35 cellular contexts compared by ENCODE assay signal in genomic region chr22:47777426-47777825, GRCh38.
"Had no signal": no experiment of that assay in that cellular context is flagged by ENCODE, and none has a peak within 500 bp of the region (broad histone marks: within the 10 kb centered on the region; RNA-seq: fewer than 3 reads in every experiment).

No MANE protein-coding gene starts in this region.

- H3K4me1 ChIP-seq: adrenal gland, body of pancreas, breast epithelium had no signal

- H3K27ac Mint-ChIP-seq: activated B cell treated with CpG ODN at 0.5 μM for 24 hours; activated CD4-positive, alpha-beta memory T cell treated with anti-CD3 and anti-CD28 coated beads for 36 hours; activated CD4-positive, alpha-beta T cell treated with anti-CD3 and anti-CD28 coated beads, Interleukin-2, amount 10 ng/mL, durations not matched to agents 24 days and 14 days; activated CD8-positive, alpha-beta T cell treated with anti-CD3 and anti-CD28 coated beads for 36 hours; activated naive CD4-positive, alpha-beta T cell treated with anti-CD3 and anti-CD28 coated beads for 36 hours; activated naive CD4-positive, alpha-beta T cell treated with anti-CD3 and anti-CD28 coated beads, Interleukin-2, amount 50 U/mL, for 72 hours; activated naive CD8-positive, alpha-beta T cell treated with anti-CD3 and anti-CD28 coated beads for 36 hours; activated T-cell treated with anti-CD3 and anti-CD28 coated beads, Interleukin-2, amount 50 U/mL, for 72 hours; activated T-helper 1 cell treated with anti-CD3 and anti-CD28 coated beads, Interleukin-12 subunit alpha, Interleukin-12 subunit beta, Interleukin-2, Interleukin-4 antibody, amounts not matched to agents 30 ng/mL and 10 ng/mL and 1 ng/mL, durations not matched to agents 14 hours and 24 hours and 36 hours; activated T-helper 17 cell treated with anti-CD3 and anti-CD28 coated beads, Interleukin-2, amount 50 U/mL, for 72 hours; T-helper 1 cell treated with Interleukin-12 subunit alpha and Interleukin-12 subunit beta and Interleukin-4 antibody, amounts not matched to agents 30 μg/mL and 1 μg/mL, for 36 hours; T-helper 2 cell treated with Interferon-gamma antibody and Interleukin-4, amounts not matched to agents 5 μg/mL and 100 μg/mL, for 36 hours had no signal

- H3K4me3 Mint-ChIP-seq: activated B cell treated with CpG ODN at 0.5 μM for 24 hours; activated CD4-positive, alpha-beta memory T cell treated with anti-CD3 and anti-CD28 coated beads for 36 hours; activated CD4-positive, alpha-beta T cell treated with anti-CD3 and anti-CD28 coated beads, Interleukin-2, amount 10 ng/mL, durations not matched to agents 24 days and 14 days; activated CD8-positive, alpha-beta T cell treated with anti-CD3 and anti-CD28 coated beads for 36 hours; activated naive CD4-positive, alpha-beta T cell treated with anti-CD3 and anti-CD28 coated beads for 36 hours; activated naive CD8-positive, alpha-beta T cell treated with anti-CD3 and anti-CD28 coated beads for 36 hours; activated T-cell treated with anti-CD3 and anti-CD28 coated beads, Interleukin-2, amount 50 U/mL, for 4 hours; activated T-cell treated with anti-CD3 and anti-CD28 coated beads, Interleukin-2, amount 50 U/mL, for 72 hours; activated T-helper 1 cell treated with anti-CD3 and anti-CD28 coated beads, Interleukin-12 subunit alpha, Interleukin-12 subunit beta, Interleukin-2, Interleukin-4 antibody, amounts not matched to agents 30 ng/mL and 10 ng/mL and 1 ng/mL, durations not matched to agents 14 hours and 24 hours and 36 hours; activated T-helper 17 cell treated with anti-CD3 and anti-CD28 coated beads, Interleukin-2, amount 50 U/mL, for 72 hours; central memory CD8-positive, alpha-beta T cell; T-helper 1 cell treated with Interleukin-12 subunit alpha and Interleukin-12 subunit beta and Interleukin-4 antibody, amounts not matched to agents 30 μg/mL and 1 μg/mL, for 36 hours; T-helper 2 cell treated with Interferon-gamma antibody and Interleukin-4, amounts not matched to agents 5 μg/mL and 100 μg/mL, for 36 hours had no signal

- H3K9me3 Mint-ChIP-seq: activated B cell treated with CpG ODN at 0.5 μM for 24 hours; activated CD4-positive, alpha-beta memory T cell treated with anti-CD3 and anti-CD28 coated beads for 36 hours; activated CD4-positive, alpha-beta T cell treated with anti-CD3 and anti-CD28 coated beads, Interleukin-2, amount 10 ng/mL, durations not matched to agents 24 days and 14 days; activated CD8-positive, alpha-beta T cell treated with anti-CD3 and anti-CD28 coated beads for 36 hours; activated naive CD4-positive, alpha-beta T cell treated with anti-CD3 and anti-CD28 coated beads for 36 hours; activated naive CD4-positive, alpha-beta T cell treated with anti-CD3 and anti-CD28 coated beads, Interleukin-2, amount 50 U/mL, for 72 hours; activated naive CD8-positive, alpha-beta T cell treated with anti-CD3 and anti-CD28 coated beads for 36 hours; activated T-cell treated with anti-CD3 and anti-CD28 coated beads, Interleukin-2, amount 50 U/mL, for 4 hours; activated T-cell treated with anti-CD3 and anti-CD28 coated beads, Interleukin-2, amount 50 U/mL, for 72 hours; activated T-helper 1 cell treated with anti-CD3 and anti-CD28 coated beads, Interleukin-12 subunit alpha, Interleukin-12 subunit beta, Interleukin-2, Interleukin-4 antibody, amounts not matched to agents 30 ng/mL and 10 ng/mL and 1 ng/mL, durations not matched to agents 14 hours and 24 hours and 36 hours; activated T-helper 17 cell treated with anti-CD3 and anti-CD28 coated beads, Interleukin-2, amount 50 U/mL, for 72 hours; central memory CD8-positive, alpha-beta T cell; T-helper 1 cell treated with Interleukin-12 subunit alpha and Interleukin-12 subunit beta and Interleukin-4 antibody, amounts not matched to agents 30 μg/mL and 1 μg/mL, for 36 hours; T-helper 2 cell treated with Interferon-gamma antibody and Interleukin-4, amounts not matched to agents 5 μg/mL and 100 μg/mL, for 36 hours had no signal

- H3K4me3 ChIP-seq: adrenal gland, body of pancreas, breast epithelium had no signal

- H3K27me3 Mint-ChIP-seq: activated CD4-positive, alpha-beta T cell treated with anti-CD3 and anti-CD28 coated beads, Interleukin-2, amount 10 ng/mL, durations not matched to agents 24 days and 14 days; activated CD8-positive, alpha-beta T cell treated with anti-CD3 and anti-CD28 coated beads for 36 hours had no signal

- DNase-seq: activated B cell treated with CpG ODN at 0.5 μM for 24 hours; activated CD4-positive, alpha-beta memory T cell treated with anti-CD3 and anti-CD28 coated beads for 36 hours; activated CD4-positive, alpha-beta T cell treated with anti-CD3 and anti-CD28 coated beads for 4 hours; activated CD4-positive, alpha-beta T cell treated with anti-CD3 and anti-CD28 coated beads, Interleukin-2, amount 10 ng/mL, durations not matched to agents 24 days and 14 days; activated CD4-positive, alpha-beta T cell treated with anti-CD3 and anti-CD28 coated beads, Interleukin-2, amount 50 U/mL, for 1 hour; activated CD4-positive, alpha-beta T cell treated with anti-CD3 and anti-CD28 coated beads, Interleukin-2, amount 50 U/mL, for 4 hours; activated CD4-positive, CD25-positive, alpha-beta regulatory T cell treated with anti-CD3 and anti-CD28 coated beads, Interleukin-2, amount 50 U/mL, for 72 hours; activated CD8-positive, alpha-beta memory T cell treated with anti-CD3 and anti-CD28 coated beads, Interleukin-2, amount 50 U/mL, for 4 hours; activated CD8-positive, alpha-beta T cell treated with anti-CD3 and anti-CD28 coated beads for 36 hours; activated gamma-delta T cell treated with Interleukin-2 at 50 U/mL for 16 hours; activated naive CD4-positive, alpha-beta T cell; activated naive CD4-positive, alpha-beta T cell treated with anti-CD3 and anti-CD28 coated beads for 36 hours; activated naive CD4-positive, alpha-beta T cell treated with anti-CD3 and anti-CD28 coated beads, Interleukin-2, amount 50 U/mL, for 16 hours; activated naive CD8-positive, alpha-beta T cell treated with anti-CD3 and anti-CD28 coated beads for 36 hours; activated T-cell treated with anti-CD3 and anti-CD28 coated beads for 4 hours; activated T-cell treated with anti-CD3 and anti-CD28 coated beads, Interleukin-2, amount 50 U/mL, for 1 hour; activated T-cell treated with anti-CD3 and anti-CD28 coated beads, Interleukin-2, amount 50 U/mL, for 4 hours; activated T-cell treated with anti-CD3 and anti-CD28 coated beads, Interleukin-2, amount 50 U/mL, for 72 hours; adrenal gland; amniotic stem cell; aorta; body of pancreas; brain microvascular endothelial cell; caudate nucleus; cerebellar nuclear complex; T-helper 1 cell; T-helper 2 cell; T-helper 9 cell had no signal

- H3K9me3 ChIP-seq: adrenal gland, body of pancreas, breast epithelium had no signal

- H3K4me1 Mint-ChIP-seq: activated B cell treated with CpG ODN at 0.5 μM for 24 hours; activated CD4-positive, alpha-beta T cell treated with anti-CD3 and anti-CD28 coated beads, Interleukin-2, amount 10 ng/mL, durations not matched to agents 24 days and 14 days; activated naive CD8-positive, alpha-beta T cell treated with anti-CD3 and anti-CD28 coated beads for 36 hours; activated T-helper 17 cell treated with anti-CD3 and anti-CD28 coated beads, Interleukin-2, amount 50 U/mL, for 72 hours; central memory CD8-positive, alpha-beta T cell had no signal

- H3K36me3 ChIP-seq: adrenal gland, brain microvascular endothelial cell, breast epithelium had no signal

- H3K27me3 ChIP-seq: adrenal gland, body of pancreas, brain microvascular endothelial cell had no signal

- H3K27ac ChIP-seq: adrenal gland, body of pancreas, brain microvascular endothelial cell, breast epithelium had no signal

- ATAC-seq: activated CD8-positive, alpha-beta T cell treated with anti-CD3 and anti-CD28 coated beads for 36 hours; activated naive CD4-positive, alpha-beta T cell treated with anti-CD3 and anti-CD28 coated beads, Interleukin-2, amount 50 U/mL, for 72 hours; activated T-cell treated with anti-CD3 and anti-CD28 coated beads, Interleukin-2, amount 50 U/mL, for 4 hours; activated T-cell treated with anti-CD3 and anti-CD28 coated beads, Interleukin-2, amount 50 U/mL, for 72 hours; activated T-helper 17 cell treated with anti-CD3 and anti-CD28 coated beads, Interleukin-2, amount 50 U/mL, for 72 hours; body of pancreas had no signal

- H3K36me3 Mint-ChIP-seq: activated CD4-positive, alpha-beta memory T cell treated with anti-CD3 and anti-CD28 coated beads for 36 hours; activated naive CD4-positive, alpha-beta T cell treated with anti-CD3 and anti-CD28 coated beads, Interleukin-2, amount 50 U/mL, for 72 hours; activated naive CD8-positive, alpha-beta T cell treated with anti-CD3 and anti-CD28 coated beads for 36 hours had no signal
